In genomic region chr15:82647835-82648256, GRCh38 we compare ENCODE assay signal across 9 cellular contexts. TPM values are rescaled to one million over a fixed set of nuclear protein-coding genes. Genes with fewer than 3 reads are reported as not detected.
DNase-seq lines count a peak whose midpoint lies in the region; ATAC-seq and TF ChIP-seq lines count a peak whose summit lies in the region.
"Had no signal": no experiment of that assay in that cellular context is flagged by ENCODE, and none has a peak within 500 bp of the region (broad histone marks: within the 10 kb centered on the region; RNA-seq: fewer than 3 reads in every experiment).

No MANE protein-coding gene starts in this region.

- H3K27me3 Mint-ChIP-seq in activated T-cell treated with anti-CD3 and anti-CD28 coated beads, Interleukin-2, amount 50 U/mL, for 72 hours (ENCODE audit: low read depth): peaks cover 61% of the 10 kb centered on the region

- peaks cover 26% of the 10 kb centered on the region for H3K4me1 ChIP-seq in left ventricle myocardium inferior
- H3K4me1 ChIP-seq in skeletal muscle tissue (ENCODE audit: control insufficient read depth in 3 of 3, insufficient read depth in 3 of 3, low read length in 3 of 3): peaks cover 6 to 18% (median 10%) of the 10 kb centered on the region in 3 donors

- TF ChIP-seq CTCF in left ventricle myocardium inferior (IDR thresholded peaks at IDR 0.05; ENCODE audit: borderline replicate concordance): no peak

- DNase-seq in A172 (ENCODE audit: low spot score) (peak; percentile 21), left ventricle myocardium inferior (peak; percentile 23), foreskin melanocyte (no peak)
- DNase-seq in activated T-cell treated with anti-CD3 and anti-CD28 coated beads, Interleukin-2, amount 50 U/mL, for 72 hours: peak; percentile 55 to 63

- H3K27ac Mint-ChIP-seq in activated T-cell treated with anti-CD3 and anti-CD28 coated beads, Interleukin-2, amount 50 U/mL, for 72 hours: no peak overlapping the region

- H3K9me3 Mint-ChIP-seq in activated T-cell treated with anti-CD3 and anti-CD28 coated beads, Interleukin-2, amount 50 U/mL, for 72 hours: no peaks in the 10 kb centered on the region

- peak; percentile 47 for ATAC-seq in HG02798 (IDR thresholded peaks at IDR 0.05; ENCODE audit: poor library complexity, unreplicated experiment)
- ATAC-seq in activated T-cell treated with anti-CD3 and anti-CD28 coated beads, Interleukin-2, amount 50 U/mL, for 72 hours (replicated peaks in 1 of 2): peak; percentile 79 to 82
- no peak for ATAC-seq in HG02884 (IDR thresholded peaks at IDR 0.05; ENCODE audit: unreplicated experiment)
- no peak for ATAC-seq in HG02870 (IDR thresholded peaks at IDR 0.05; ENCODE audit: unreplicated experiment)

- H3K27me3 ChIP-seq in left ventricle myocardium inferior (ENCODE audit: low read depth) (peaks cover 81% of the 10 kb centered on the region), skeletal muscle tissue (ENCODE audit: control insufficient read depth in 3 of 3, insufficient read depth in 3 of 3, low read length in 3 of 3) (peaks cover 0 to 23% (median 19%) of the 10 kb centered on the region in 3 donors)

- no peaks in the 10 kb centered on the region for H3K9me3 ChIP-seq in left ventricle myocardium inferior (replicated peaks)
- H3K9me3 ChIP-seq in skeletal muscle tissue (ENCODE audit: control insufficient read depth in 3 of 3, low read length in 3 of 3): no peaks in the 10 kb centered on the region

- H3K36me3 ChIP-seq in left ventricle myocardium inferior (no peaks in the 10 kb centered on the region), skeletal muscle tissue (ENCODE audit: control insufficient read depth in 3 of 3, insufficient read depth in 3 of 3, low read length in 3 of 3) (no peaks in the 10 kb centered on the region)

- H3K4me1 Mint-ChIP-seq in activated T-cell treated with anti-CD3 and anti-CD28 coated beads, Interleukin-2, amount 50 U/mL, for 72 hours (ENCODE audit: low read depth): peaks cover 5% of the 10 kb centered on the region

- H3K27ac ChIP-seq in left ventricle myocardium inferior (replicated peaks) (peak overlapping the region; percentile 50), skeletal muscle tissue (ENCODE audit: low read depth, low read length) (no peak overlapping the region)

- peaks cover 0 to 2% of the 10 kb centered on the region in 2 donors for H3K36me3 Mint-ChIP-seq in activated T-cell treated with anti-CD3 and anti-CD28 coated beads, Interleukin-2, amount 50 U/mL, for 72 hours (ENCODE audit: insufficient read depth in 2 of 2)

- intact Hi-C loops in left ventricle myocardium inferior (cut with micrococcal nuclease): no loop called here

- peak overlapping the region; percentile 24 to 66 for H3K4me3 Mint-ChIP-seq in activated T-cell treated with anti-CD3 and anti-CD28 coated beads, Interleukin-2, amount 50 U/mL, for 72 hours

- peak overlapping the region; percentile 73 for H3K4me3 ChIP-seq in left ventricle myocardium inferior
- peak overlapping the region; percentile 30 to 69 (median 38) for H3K4me3 ChIP-seq in skeletal muscle tissue (ENCODE audit: low read length in 3 of 3)

- peak overlapping the region in 2 of 3 donors; percentile 32 to 66 for H3K9ac ChIP-seq in skeletal muscle tissue (ENCODE audit: low read depth in 1 of 3, low read length in 3 of 3)

RNA-seq across cellular contexts. Expression of gene CPEB1, which starts 0.7 kb away (rescaled TPM):
- 10.8 and 11.3 TPM in 2 replicates for total RNA-seq in A172 (2014; rRNA removed; shearing (Covaris generic))
- 1 to 10 TPM in 1 of 2 donors, under 1 TPM in 1; 0.48 to 1.1 TPM for total RNA-seq in activated T-cell treated with anti-CD3 and anti-CD28 coated beads, Interleukin-2, amount 50 U/mL, for 72 hours
- total RNA-seq in left ventricle myocardium inferior: 1.6 TPM
- 0.52 TPM for total RNA-seq in skeletal muscle tissue
- total RNA-seq: dermis microvascular lymphatic vessel endothelial cell had no signal

Comparison
In these comparisons a context has a peak if more than half of its experiments do, and no peak if none do; other contexts are left out.
1. ATAC-seq: peak in HG02798 (single experiment) and activated T-cell treated with anti-CD3 and anti-CD28 coated beads, Interleukin-2, amount 50 U/mL, for 72 hours (2 of 2); none in HG02884 (single experiment) and HG02870 (single experiment).